28 cellular contexts compared by ENCODE assay signal in the genomic region with DNA sequence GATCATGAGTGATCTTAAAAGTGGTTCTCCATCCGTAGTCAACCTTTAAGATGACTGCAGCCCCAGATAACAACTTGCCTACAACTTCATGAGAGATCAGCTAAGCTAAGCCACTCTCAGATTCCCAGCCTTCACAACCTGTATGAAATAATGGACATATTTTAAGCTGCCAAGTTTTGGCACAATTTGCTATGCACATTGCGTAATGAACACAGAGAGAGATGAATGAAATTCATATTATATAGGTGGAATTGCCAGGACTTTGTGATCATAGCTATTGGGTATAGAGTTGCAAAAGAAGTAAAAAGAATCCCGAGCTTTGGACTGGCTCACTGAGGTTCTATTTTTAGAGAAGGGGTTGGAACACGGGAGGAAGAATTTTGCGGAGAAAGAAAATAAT.
"Had no signal": no experiment of that assay in that cellular context is flagged by ENCODE, and none has a peak within 500 bp of the region (broad histone marks: within the 10 kb centered on the region; RNA-seq: fewer than 3 reads in every experiment).

No MANE protein-coding gene starts in this region.

- H3K27ac Mint-ChIP-seq: dendritic cell treated with granulocyte-macrophage colony-stimulating factor and Interleukin-4, amounts not matched to agents 40 ng/mL and 50 ng/mL, for 4 days; effector memory CD8-positive, alpha-beta T cell; endodermal cell; mesothelial cell of epicardium; naive B cell; naive thymus-derived CD8-positive, alpha-beta T cell had no signal

- H3K9me3 ChIP-seq: esophagus squamous epithelium, gastrocnemius medialis, left lung, lower lobe of right lung, mucosa of descending colon had no signal

- H3K36me3 Mint-ChIP-seq: mesothelial cell of epicardium, naive B cell had no signal

- H3K4me3 Mint-ChIP-seq: dendritic cell treated with granulocyte-macrophage colony-stimulating factor and Interleukin-4, amounts not matched to agents 40 ng/mL and 50 ng/mL, for 4 days; effector memory CD8-positive, alpha-beta T cell; endodermal cell; mesothelial cell of epicardium; naive B cell; naive thymus-derived CD8-positive, alpha-beta T cell had no signal

- FAIRE-seq: endometrium, islet of Langerhans, keratinocyte had no signal

- H3K4me3 ChIP-seq: esophagus squamous epithelium, gastrocnemius medialis, heart right ventricle, left lung, lower lobe of right lung, mucosa of descending colon had no signal

- H3K27ac ChIP-seq: epithelial cell of prostate, esophagus squamous epithelium, gastrocnemius medialis, heart right ventricle, left lung, lower lobe of right lung had no signal

- H3K9me3 Mint-ChIP-seq: dendritic cell treated with granulocyte-macrophage colony-stimulating factor and Interleukin-4, amounts not matched to agents 40 ng/mL and 50 ng/mL, for 4 days; endodermal cell had no signal

- H3K4me1 ChIP-seq: esophagus squamous epithelium, gastrocnemius medialis, lower lobe of right lung had no signal

- H3K36me3 ChIP-seq: esophagus squamous epithelium, gastrocnemius medialis, heart right ventricle, left lung, lower lobe of right lung had no signal

- H3K27me3 ChIP-seq: esophagus squamous epithelium, gastrocnemius medialis, heart right ventricle, left lung had no signal

- ATAC-seq: effector memory CD8-positive, alpha-beta T cell; esophagus mucosa; gastrocnemius medialis; heart right ventricle; left cardiac atrium; left lung; left ventricle myocardium superior; lower lobe of right lung; mucosa of descending colon; naive thymus-derived CD8-positive, alpha-beta T cell had no signal

- DNase-seq: cortex of kidney; effector CD8-positive, alpha-beta T cell; effector memory CD8-positive, alpha-beta T cell; endodermal cell; erythroblast; esophagus squamous epithelium; foreskin fibroblast; foreskin melanocyte; gastrocnemius medialis; glutamatergic neuron; head of caudate nucleus; heart right ventricle; hippocampal formation; left cardiac atrium; left lung; left ventricle myocardium superior; lower lobe of right lung; mesenchymal stem cell; mucosa of descending colon; naive B cell; naive thymus-derived CD8-positive, alpha-beta T cell had no signal

- H3K27me3 Mint-ChIP-seq: dendritic cell treated with granulocyte-macrophage colony-stimulating factor and Interleukin-4, amounts not matched to agents 40 ng/mL and 50 ng/mL, for 4 days; effector memory CD8-positive, alpha-beta T cell; naive B cell; naive thymus-derived CD8-positive, alpha-beta T cell had no signal
